21 cellular contexts compared by ENCODE assay signal in the genomic region with DNA sequence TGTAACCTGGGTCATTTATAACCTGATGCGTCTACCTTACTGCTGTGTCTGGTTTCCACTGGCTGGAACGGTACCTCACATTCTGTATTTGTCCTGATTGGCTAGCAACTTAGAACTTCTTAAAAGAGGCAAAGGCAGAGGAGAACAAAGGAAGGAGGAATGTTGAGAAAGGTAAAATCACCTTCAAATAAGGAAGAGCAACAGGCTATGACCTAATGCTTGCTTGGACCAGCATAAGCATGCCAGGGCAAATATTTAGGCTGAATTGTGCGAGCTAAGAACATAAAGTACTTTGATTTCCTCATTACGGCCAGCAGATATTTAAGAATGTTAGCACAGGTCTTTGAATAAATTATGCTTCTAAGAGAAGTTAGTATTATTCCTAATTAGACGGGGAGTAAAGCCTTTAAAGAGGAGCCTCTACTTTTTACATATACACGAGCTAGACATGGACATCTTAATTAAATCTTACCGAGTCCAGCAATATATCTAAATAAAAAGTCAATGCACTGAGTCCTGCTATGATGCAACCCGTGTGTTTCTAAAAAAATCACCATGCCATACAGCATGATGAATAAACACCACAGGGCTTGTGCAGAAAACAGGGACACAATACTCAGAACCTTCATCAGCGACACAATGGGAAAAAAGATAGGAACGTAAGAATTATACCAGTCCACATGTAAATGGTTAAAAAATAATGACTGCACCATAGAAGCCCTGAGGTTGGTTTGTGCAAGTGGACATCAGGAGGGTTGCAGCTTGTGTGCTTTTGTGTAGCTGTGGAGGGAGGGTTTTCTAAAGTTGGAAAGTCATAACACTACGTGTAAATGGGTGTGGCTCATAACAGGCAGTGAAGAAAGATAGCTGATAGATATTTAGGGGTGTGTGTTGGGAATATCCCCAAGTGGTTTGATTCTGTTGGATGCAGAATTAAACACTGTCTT. TPM values are rescaled to one million over a fixed set of nuclear protein-coding genes. Genes with fewer than 3 reads are reported as not detected.
DNase-seq lines count a peak whose midpoint lies in the region; ATAC-seq, FAIRE-seq and TF ChIP-seq lines count a peak whose summit lies in the region.
"Had no signal": no experiment of that assay in that cellular context is flagged by ENCODE, and none has a peak within 500 bp of the region (broad histone marks: within the 10 kb centered on the region; RNA-seq: fewer than 3 reads in every experiment).

No MANE protein-coding gene starts in this region.

- POLR2A ChIA-PET in MCF 10A (lab: Yijun Ruan, JAX), result interaction anchor here (0.6 to 9.7 kb wide), 16 partner anchors 11 to 763 kb away, joined by 3 to 148 read pairs (median 4); a partner anchor contains a TSS

- no peak overlapping the region for H3K4me3 ChIP-seq in mucosa of descending colon
- H3K4me3 ChIP-seq: hepatocyte, suprapubic skin had no signal

- intact Hi-C loops in MCF 10A (cut with micrococcal nuclease), result no loop called here
- intact Hi-C loops in mucosa of descending colon (cut with DNase I, micrococcal nuclease), result no loop called here

- CTCF ChIA-PET in MCF 10A (lab: Yijun Ruan, JAX), result interaction anchor here (0.6 to 0.7 kb wide), 3 partner anchors 35 to 61 kb away, joined by 3 to 4 read pairs (median 3); no protein-coding TSS in a partner anchor

- H3K36me3 Mint-ChIP-seq in activated T-cell treated with anti-CD3 and anti-CD28 coated beads, Interleukin-2, amount 50 U/mL, for 72 hours (ENCODE audit: insufficient read depth in 2 of 2), result peaks cover 7 to 24% of the 10 kb centered on the region in 2 donors
- H3K36me3 Mint-ChIP-seq in activated T-cell treated with anti-CD3 and anti-CD28 coated beads, Interleukin-2, amount 50 U/mL, for 24 hours (ENCODE audit: low read depth), result peaks cover 97% of the 10 kb centered on the region
- H3K36me3 Mint-ChIP-seq in MCF 10A (ENCODE audit: insufficient read depth, unreplicated experiment), result peaks cover 80% of the 10 kb centered on the region

- no peaks in the 10 kb centered on the region for H3K9me3 Mint-ChIP-seq in activated T-cell treated with anti-CD3 and anti-CD28 coated beads, Interleukin-2, amount 50 U/mL, for 72 hours
- no peaks in the 10 kb centered on the region for H3K9me3 Mint-ChIP-seq in activated T-cell treated with anti-CD3 and anti-CD28 coated beads, Interleukin-2, amount 50 U/mL, for 24 hours
- no peaks in the 10 kb centered on the region for H3K9me3 Mint-ChIP-seq in MCF 10A (ENCODE audit: unreplicated experiment)
- H3K9me3 Mint-ChIP-seq: activated CD4-positive, alpha-beta memory T cell treated with anti-CD3 and anti-CD28 coated beads, Interleukin-2, amount 10 ng/mL, durations not matched to agents 7 days and 5 days; activated naive CD4-positive, alpha-beta T cell treated with anti-CD3 and anti-CD28 coated beads for 36 hours; dendritic cell treated with granulocyte-macrophage colony-stimulating factor and Interleukin-4, amounts not matched to agents 40 ng/mL and 50 ng/mL, for 4 days had no signal

- no peak for FAIRE-seq in frontal cortex (lab: Jason Lieb, UNC)
- FAIRE-seq: GM12891 had no signal

- peaks cover 2% of the 10 kb centered on the region for H3K4me1 Mint-ChIP-seq in activated T-cell treated with anti-CD3 and anti-CD28 coated beads, Interleukin-2, amount 50 U/mL, for 72 hours (ENCODE audit: low read depth)
- peaks cover 8% of the 10 kb centered on the region for H3K4me1 Mint-ChIP-seq in activated T-cell treated with anti-CD3 and anti-CD28 coated beads, Interleukin-2, amount 50 U/mL, for 24 hours (ENCODE audit: low read depth)
- H3K4me1 Mint-ChIP-seq in MCF 10A (ENCODE audit: insufficient read depth, unreplicated experiment), result peaks cover 33% of the 10 kb centered on the region

- no peaks in the 10 kb centered on the region for H3K9me3 ChIP-seq in mucosa of descending colon
- H3K9me3 ChIP-seq: suprapubic skin had no signal

- TF ChIP-seq CTCF in MCF 10A (IDR thresholded peaks at IDR 0.05; ENCODE audit: unreplicated experiment), result no peak
- no peak for TF ChIP-seq CTCF in foreskin keratinocyte (conservative IDR thresholded peaks at IDR 0.05)
- TF ChIP-seq CTCF in mucosa of descending colon (IDR thresholded peaks at IDR 0.05), result no peak

- H3K4me1 ChIP-seq in foreskin keratinocyte (peaks cover 17% of the 10 kb centered on the region), mucosa of descending colon (ENCODE audit: low read depth) (no peaks in the 10 kb centered on the region)

- no peaks in the 10 kb centered on the region for H3K27me3 ChIP-seq in foreskin keratinocyte
- H3K27me3 ChIP-seq: hepatocyte, suprapubic skin had no signal

- H3K4me3 Mint-ChIP-seq in activated T-cell treated with anti-CD3 and anti-CD28 coated beads, Interleukin-2, amount 50 U/mL, for 72 hours, result no peak overlapping the region
- no peak overlapping the region for H3K4me3 Mint-ChIP-seq in activated T-cell treated with anti-CD3 and anti-CD28 coated beads, Interleukin-2, amount 50 U/mL, for 24 hours
- H3K4me3 Mint-ChIP-seq in MCF 10A (ENCODE audit: unreplicated experiment), result peak overlapping the region; percentile 55
- H3K4me3 Mint-ChIP-seq: activated CD4-positive, alpha-beta memory T cell treated with anti-CD3 and anti-CD28 coated beads, Interleukin-2, amount 10 ng/mL, durations not matched to agents 7 days and 5 days; activated naive CD4-positive, alpha-beta T cell treated with anti-CD3 and anti-CD28 coated beads for 36 hours; B cell; dendritic cell treated with granulocyte-macrophage colony-stimulating factor and Interleukin-4, amounts not matched to agents 40 ng/mL and 50 ng/mL, for 4 days had no signal

- DNase-seq in activated T-cell treated with anti-CD3 and anti-CD28 coated beads, Interleukin-2, amount 50 U/mL, for 72 hours, result no peak
- DNase-seq in activated T-cell treated with anti-CD3 and anti-CD28 coated beads, Interleukin-2, amount 50 U/mL, for 24 hours, result no peak
- DNase-seq in MCF 10A (ENCODE audit: unreplicated experiment) (peak; percentile 32), foreskin keratinocyte (peak; percentile 59 to 80), mucosa of descending colon (no peak), frontal cortex (ENCODE audit: low spot score in 2 of 2) (no peak), NCI-H1105 (lab: John Stamatoyannopoulos, UW) (no peak)
- DNase-seq: activated CD4-positive, alpha-beta memory T cell treated with anti-CD3 and anti-CD28 coated beads, Interleukin-2, amount 10 ng/mL, durations not matched to agents 7 days and 5 days; activated naive CD4-positive, alpha-beta T cell treated with anti-CD3 and anti-CD28 coated beads for 36 hours; amniotic stem cell; foreskin fibroblast; left ventricle myocardium superior; NCI-H1436; NCI-H524; stimulated activated CD4-positive, alpha-beta T cell treated with anti-CD3 and anti-CD28 coated beads, Interleukin-1b, Interleukin-23, amount 100 ng/mL, for 48 hours had no signal

- H3K27ac ChIP-seq in foreskin keratinocyte, result no peak overlapping the region
- H3K27ac ChIP-seq: hepatocyte, suprapubic skin had no signal

- H3K27me3 Mint-ChIP-seq in activated T-cell treated with anti-CD3 and anti-CD28 coated beads, Interleukin-2, amount 50 U/mL, for 72 hours (ENCODE audit: low read depth), result no peaks in the 10 kb centered on the region
- H3K27me3 Mint-ChIP-seq in activated T-cell treated with anti-CD3 and anti-CD28 coated beads, Interleukin-2, amount 50 U/mL, for 24 hours, result no peaks in the 10 kb centered on the region
- H3K27me3 Mint-ChIP-seq in MCF 10A (ENCODE audit: insufficient read depth, unreplicated experiment), result no peaks in the 10 kb centered on the region
- H3K27me3 Mint-ChIP-seq: activated CD4-positive, alpha-beta memory T cell treated with anti-CD3 and anti-CD28 coated beads, Interleukin-2, amount 10 ng/mL, durations not matched to agents 7 days and 5 days; B cell; dendritic cell treated with granulocyte-macrophage colony-stimulating factor and Interleukin-4, amounts not matched to agents 40 ng/mL and 50 ng/mL, for 4 days had no signal

- ATAC-seq in activated T-cell treated with anti-CD3 and anti-CD28 coated beads, Interleukin-2, amount 50 U/mL, for 72 hours (replicated peaks in 1 of 2), result no peak
- peak; percentile 38 for ATAC-seq in foreskin keratinocyte
- ATAC-seq in mucosa of descending colon, result no peak
- ATAC-seq in HG03342 (IDR thresholded peaks at IDR 0.05; ENCODE audit: unreplicated experiment), result no peak
- ATAC-seq: left ventricle myocardium superior had no signal

- peak overlapping the region; percentile 20 for H3K27ac Mint-ChIP-seq in activated T-cell treated with anti-CD3 and anti-CD28 coated beads, Interleukin-2, amount 50 U/mL, for 72 hours
- no peak overlapping the region for H3K27ac Mint-ChIP-seq in activated T-cell treated with anti-CD3 and anti-CD28 coated beads, Interleukin-2, amount 50 U/mL, for 24 hours
- H3K27ac Mint-ChIP-seq in MCF 10A (ENCODE audit: low read depth, unreplicated experiment), result peak overlapping the region; percentile 77
- H3K27ac Mint-ChIP-seq: activated CD4-positive, alpha-beta memory T cell treated with anti-CD3 and anti-CD28 coated beads, Interleukin-2, amount 10 ng/mL, durations not matched to agents 7 days and 5 days; activated naive CD4-positive, alpha-beta T cell treated with anti-CD3 and anti-CD28 coated beads for 36 hours; B cell; dendritic cell treated with granulocyte-macrophage colony-stimulating factor and Interleukin-4, amounts not matched to agents 40 ng/mL and 50 ng/mL, for 4 days had no signal

- no TSS peak for BruUV-seq in MCF 10A (replicated peaks; lab: Mats Ljungman, UMichigan)

- H3K36me3 ChIP-seq in mucosa of descending colon (ENCODE audit: low read depth), result no peaks in the 10 kb centered on the region

RNA-seq across cellular contexts. Expression of a gene that starts 14.2 kb away (rescaled TPM):
- 100 to 1,000 TPM; 269 to 272 TPM for total RNA-seq in activated T-cell treated with anti-CD3 and anti-CD28 coated beads, Interleukin-2, amount 50 U/mL, for 72 hours
- total RNA-seq in MCF 10A (2022) (254 and 271 TPM in 2 replicates), foreskin keratinocyte (257 and 274 TPM in 2 replicates), mucosa of descending colon (100 to 1,000 TPM; 185 to 262 (median 221) TPM), frontal cortex (207 TPM)
- 110 and 131 TPM in 2 replicates for polyA plus RNA-seq in foreskin keratinocyte

RNA-seq across cellular contexts. Expression of a gene that starts 14.5 kb away (rescaled TPM):
- total RNA-seq in activated T-cell treated with anti-CD3 and anti-CD28 coated beads, Interleukin-2, amount 50 U/mL, for 72 hours, result 100 to 1,000 TPM; 272 to 283 TPM
- total RNA-seq in MCF 10A (2022) (670 and 743 TPM in 2 replicates), foreskin keratinocyte (521 and 562 TPM in 2 replicates), mucosa of descending colon (100 to 1,000 TPM; 363 to 417 (median 379) TPM), frontal cortex (159 TPM)
- 411 and 420 TPM in 2 replicates for polyA plus RNA-seq in foreskin keratinocyte

RNA-seq across cellular contexts. Expression of a gene that starts 26.1 kb away (rescaled TPM):
- total RNA-seq in activated T-cell treated with anti-CD3 and anti-CD28 coated beads, Interleukin-2, amount 50 U/mL, for 72 hours, result 10 to 100 TPM; 30.2 to 30.8 TPM
- total RNA-seq in MCF 10A (2022) (31.7 and 32.6 TPM in 2 replicates), foreskin keratinocyte (34.0 and 34.3 TPM in 2 replicates), mucosa of descending colon (100 to 1,000 TPM in 2 of 3 donors, 10 to 100 TPM in 1; 98.1 to 163 (median 109) TPM), frontal cortex (37.1 TPM)
- 8.6 and 8.7 TPM in 2 replicates for polyA plus RNA-seq in foreskin keratinocyte

Comparison
In these comparisons a context has a peak if more than half of its experiments do, and no peak if none do; other contexts are left out.
1. DNase-seq: peak in MCF 10A (single experiment) and foreskin keratinocyte (2 of 2); none in activated T-cell treated with anti-CD3 and anti-CD28 coated beads, Interleukin-2, amount 50 U/mL, for 72 hours (0 of 2), activated T-cell treated with anti-CD3 and anti-CD28 coated beads, Interleukin-2, amount 50 U/mL, for 24 hours (single experiment), mucosa of descending colon (0 of 3), frontal cortex (0 of 2) and NCI-H1105 (single experiment).